30 cellular contexts compared by ENCODE assay signal in genomic region chr7:25105911-25106310, GRCh38.
"Had no signal": no experiment of that assay in that cellular context is flagged by ENCODE, and none has a peak within 500 bp of the region (broad histone marks: within the 10 kb centered on the region; RNA-seq: fewer than 3 reads in every experiment).

No MANE protein-coding gene starts in this region.

- ATAC-seq: activated CD4-positive, alpha-beta T cell treated with anti-CD3 and anti-CD28 coated beads for 36 hours; activated CD8-positive, alpha-beta memory T cell treated with anti-CD3 and anti-CD28 coated beads, Interleukin-2, amount 10 ng/mL, durations not matched to agents 7 days and 5 days; activated CD8-positive, alpha-beta T cell treated with anti-CD3 and anti-CD28 coated beads, Interleukin-2, amount 10 ng/mL, durations not matched to agents 7 days and 5 days; activated naive CD8-positive, alpha-beta T cell treated with anti-CD3 and anti-CD28 coated beads, Interleukin-2, amount 50 U/mL, for 24 hours; activated T-cell treated with anti-CD3 and anti-CD28 coated beads, Interleukin-2, amount 50 U/mL, for 72 hours; body of pancreas; effector memory CD8-positive, alpha-beta T cell; gastroesophageal sphincter had no signal

- H3K36me3 Mint-ChIP-seq: activated CD4-positive, alpha-beta memory T cell treated with anti-CD3 and anti-CD28 coated beads for 36 hours; activated naive CD8-positive, alpha-beta T cell treated with anti-CD3 and anti-CD28 coated beads for 36 hours had no signal

- H3K4me3 Mint-ChIP-seq: activated CD4-positive, alpha-beta memory T cell treated with anti-CD3 and anti-CD28 coated beads for 36 hours; activated CD4-positive, alpha-beta T cell treated with anti-CD3 and anti-CD28 coated beads for 36 hours; activated CD4-positive, alpha-beta T cell treated with anti-CD3 and anti-CD28 coated beads, Interleukin-2, amount 10 ng/mL, durations not matched to agents 24 days and 14 days; activated CD8-positive, alpha-beta memory T cell treated with anti-CD3 and anti-CD28 coated beads, Interleukin-2, amount 10 ng/mL, durations not matched to agents 7 days and 5 days; activated CD8-positive, alpha-beta T cell treated with anti-CD3 and anti-CD28 coated beads, Interleukin-2, amount 10 ng/mL, durations not matched to agents 7 days and 5 days; activated naive CD8-positive, alpha-beta T cell treated with anti-CD3 and anti-CD28 coated beads for 36 hours; activated naive CD8-positive, alpha-beta T cell treated with anti-CD3 and anti-CD28 coated beads, Interleukin-2, amount 50 U/mL, for 24 hours; activated T-cell treated with anti-CD3 and anti-CD28 coated beads, Interleukin-2, amount 50 U/mL, for 24 hours; activated T-cell treated with anti-CD3 and anti-CD28 coated beads, Interleukin-2, amount 50 U/mL, for 72 hours; effector memory CD8-positive, alpha-beta T cell had no signal

- H3K9me3 Mint-ChIP-seq: activated CD4-positive, alpha-beta memory T cell treated with anti-CD3 and anti-CD28 coated beads for 36 hours; activated CD4-positive, alpha-beta T cell treated with anti-CD3 and anti-CD28 coated beads, Interleukin-2, amount 10 ng/mL, durations not matched to agents 24 days and 14 days; activated naive CD8-positive, alpha-beta T cell treated with anti-CD3 and anti-CD28 coated beads, Interleukin-2, amount 50 U/mL, for 24 hours; activated T-cell treated with anti-CD3 and anti-CD28 coated beads, Interleukin-2, amount 50 U/mL, for 24 hours; effector memory CD8-positive, alpha-beta T cell had no signal

- H3K4me1 Mint-ChIP-seq: activated CD4-positive, alpha-beta T cell treated with anti-CD3 and anti-CD28 coated beads, Interleukin-2, amount 10 ng/mL, durations not matched to agents 24 days and 14 days had no signal

- H3K27ac Mint-ChIP-seq: activated CD4-positive, alpha-beta memory T cell treated with anti-CD3 and anti-CD28 coated beads for 36 hours; activated CD4-positive, alpha-beta T cell treated with anti-CD3 and anti-CD28 coated beads for 36 hours; activated CD4-positive, alpha-beta T cell treated with anti-CD3 and anti-CD28 coated beads, Interleukin-2, amount 10 ng/mL, durations not matched to agents 24 days and 14 days; activated CD8-positive, alpha-beta memory T cell treated with anti-CD3 and anti-CD28 coated beads, Interleukin-2, amount 10 ng/mL, durations not matched to agents 7 days and 5 days; activated CD8-positive, alpha-beta T cell treated with anti-CD3 and anti-CD28 coated beads, Interleukin-2, amount 10 ng/mL, durations not matched to agents 7 days and 5 days; activated naive CD8-positive, alpha-beta T cell treated with anti-CD3 and anti-CD28 coated beads for 36 hours; activated naive CD8-positive, alpha-beta T cell treated with anti-CD3 and anti-CD28 coated beads, Interleukin-2, amount 50 U/mL, for 24 hours; activated T-cell treated with anti-CD3 and anti-CD28 coated beads, Interleukin-2, amount 50 U/mL, for 24 hours; activated T-cell treated with anti-CD3 and anti-CD28 coated beads, Interleukin-2, amount 50 U/mL, for 72 hours; effector memory CD8-positive, alpha-beta T cell had no signal

- DNase-seq: activated CD4-positive, alpha-beta memory T cell treated with anti-CD3 and anti-CD28 coated beads for 36 hours; activated CD4-positive, alpha-beta T cell treated with anti-CD3 and anti-CD28 coated beads for 36 hours; activated CD4-positive, alpha-beta T cell treated with anti-CD3 and anti-CD28 coated beads, Interleukin-2, amount 10 ng/mL, durations not matched to agents 24 days and 14 days; activated CD4-positive, CD25-positive, alpha-beta regulatory T cell; activated CD4-positive, CD25-positive, alpha-beta regulatory T cell treated with anti-CD3 and anti-CD28 coated beads, Interleukin-2, amount 50 U/mL, for 72 hours; activated CD8-positive, alpha-beta memory T cell treated with anti-CD3 and anti-CD28 coated beads, Interleukin-2, amount 10 ng/mL, durations not matched to agents 7 days and 5 days; activated CD8-positive, alpha-beta memory T cell treated with anti-CD3 and anti-CD28 coated beads, Interleukin-2, amount 50 U/mL, for 4 hours; activated CD8-positive, alpha-beta T cell treated with anti-CD3 and anti-CD28 coated beads, Interleukin-2, amount 10 ng/mL, durations not matched to agents 7 days and 5 days; activated gamma-delta T cell; activated naive CD4-positive, alpha-beta T cell; activated naive CD4-positive, alpha-beta T cell treated with anti-CD3 and anti-CD28 coated beads, Interleukin-2, amount 50 U/mL, for 16 hours; activated naive CD8-positive, alpha-beta T cell treated with anti-CD3 and anti-CD28 coated beads for 36 hours; activated naive CD8-positive, alpha-beta T cell treated with anti-CD3 and anti-CD28 coated beads, Interleukin-2, amount 50 U/mL, for 24 hours; activated T-cell treated with anti-CD3 and anti-CD28 coated beads for 4 hours; activated T-cell treated with anti-CD3 and anti-CD28 coated beads, Interleukin-2, amount 50 U/mL, for 24 hours; activated T-cell treated with anti-CD3 and anti-CD28 coated beads, Interleukin-2, amount 50 U/mL, for 72 hours; adrenal gland; amygdala; aorta; body of pancreas; caudate nucleus; cortex of kidney; dermis blood vessel endothelial cell; effector CD4-positive, alpha-beta T cell; effector memory CD8-positive, alpha-beta T cell; esophagus squamous epithelium; foreskin melanocyte; heart right ventricle; T-helper 2 cell had no signal

- H3K27me3 Mint-ChIP-seq: activated CD4-positive, alpha-beta memory T cell treated with anti-CD3 and anti-CD28 coated beads for 36 hours; activated naive CD8-positive, alpha-beta T cell treated with anti-CD3 and anti-CD28 coated beads for 36 hours had no signal
